ENCODE assay signal across 13 cellular contexts in the genomic region with DNA sequence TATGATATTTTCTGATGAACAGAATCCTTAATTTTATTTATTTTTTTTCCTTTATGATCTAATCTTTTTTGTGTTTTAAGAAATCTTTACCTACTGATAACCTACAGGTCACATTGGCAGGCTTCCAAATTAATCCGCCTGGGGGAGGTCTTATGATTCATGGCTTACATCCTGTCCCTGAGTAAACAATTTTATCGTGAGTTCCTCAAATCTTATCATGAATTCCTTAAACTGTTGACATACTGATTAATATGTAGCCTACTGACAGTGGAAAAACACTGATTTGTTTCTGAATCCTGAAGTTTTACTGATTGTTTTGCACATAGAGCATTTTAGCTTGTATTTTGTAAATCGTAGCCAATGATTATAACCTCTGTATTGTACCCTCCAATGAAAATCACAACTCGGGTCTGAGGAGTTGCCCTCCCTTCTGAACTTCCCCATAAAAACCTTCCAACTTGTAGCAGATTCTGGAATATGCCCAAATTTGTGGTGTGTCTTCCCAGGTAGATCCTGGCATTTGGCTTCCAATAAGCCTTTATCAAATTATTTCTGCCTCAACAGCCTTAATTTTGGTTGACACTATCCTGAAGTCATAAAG.
DNase-seq lines count a peak whose midpoint lies in the region; ATAC-seq and TF ChIP-seq lines count a peak whose summit lies in the region.
"Had no signal": no experiment of that assay in that cellular context is flagged by ENCODE, and none has a peak within 500 bp of the region (broad histone marks: within the 10 kb centered on the region; RNA-seq: fewer than 3 reads in every experiment).

No MANE protein-coding gene starts in this region.

- CTCF ChIA-PET in RWPE1 (lab: Yijun Ruan, JAX), result interaction anchor here (0.6 kb wide), 1 partner anchor 1224 kb away, joined by 3 read pairs; no protein-coding TSS in a partner anchor

- H3K4me1 Mint-ChIP-seq in progenitor cell of endocrine pancreas (ENCODE audit: low read depth), result peaks cover 9% of the 10 kb centered on the region
- no peaks in the 10 kb centered on the region for H3K4me1 Mint-ChIP-seq in activated T-cell treated with anti-CD3 and anti-CD28 coated beads, Interleukin-2, amount 50 U/mL, for 72 hours (ENCODE audit: low read depth)

- peaks cover 69% of the 10 kb centered on the region for H3K36me3 Mint-ChIP-seq in progenitor cell of endocrine pancreas (ENCODE audit: insufficient read depth)
- H3K36me3 Mint-ChIP-seq in activated T-cell treated with anti-CD3 and anti-CD28 coated beads, Interleukin-2, amount 50 U/mL, for 72 hours (ENCODE audit: insufficient read depth in 2 of 2), result no peaks in the 10 kb centered on the region

- POLR2A ChIA-PET in RWPE1 (lab: Yijun Ruan, JAX; ENCODE audit: low non-redundant PET), result no interaction called here

- peaks cover 33% of the 10 kb centered on the region for H3K9me3 Mint-ChIP-seq in progenitor cell of endocrine pancreas (ENCODE audit: low read depth)
- H3K9me3 Mint-ChIP-seq in activated T-cell treated with anti-CD3 and anti-CD28 coated beads, Interleukin-2, amount 50 U/mL, for 72 hours, result no peaks in the 10 kb centered on the region

- no peak overlapping the region for H3K4me3 ChIP-seq in fibroblast of pulmonary artery (replicated peaks; ENCODE audit: low read depth, low read length)
- H3K4me3 ChIP-seq: suprapubic skin had no signal

- ATAC-seq in activated T-cell treated with anti-CD3 and anti-CD28 coated beads, Interleukin-2, amount 50 U/mL, for 72 hours (replicated peaks in 1 of 2), result no peak
- no peak for ATAC-seq in GM21526 (IDR thresholded peaks at IDR 0.05; ENCODE audit: low FRiP score, unreplicated experiment)
- ATAC-seq: activated CD4-positive, CD25-positive, alpha-beta regulatory T cell treated with anti-CD3 and anti-CD28 coated beads, Interleukin-2, amount 50 U/mL, for 24 hours; sciatic nerve had no signal

- H3K27me3 Mint-ChIP-seq in progenitor cell of endocrine pancreas, result no peaks in the 10 kb centered on the region
- no peaks in the 10 kb centered on the region for H3K27me3 Mint-ChIP-seq in activated T-cell treated with anti-CD3 and anti-CD28 coated beads, Interleukin-2, amount 50 U/mL, for 72 hours (ENCODE audit: low read depth)

- no peak overlapping the region for H3K4me3 Mint-ChIP-seq in progenitor cell of endocrine pancreas (ENCODE audit: low read depth)
- H3K4me3 Mint-ChIP-seq in activated T-cell treated with anti-CD3 and anti-CD28 coated beads, Interleukin-2, amount 50 U/mL, for 72 hours, result no peak overlapping the region

- no peak overlapping the region for H3K27ac ChIP-seq in RWPE1
- H3K27ac ChIP-seq: suprapubic skin had no signal

- DNase-seq in ELR (ENCODE audit: low read depth) (peak; percentile 24), RWPE1 (ENCODE audit: low spot score) (peak; percentile 47), fibroblast of pulmonary artery (ENCODE audit: low read depth) (peak; percentile 82), progenitor cell of endocrine pancreas (ENCODE audit: low spot score, unreplicated experiment) (no peak), GDM1 (lab: John Stamatoyannopoulos, UW) (no peak), NCI-H526 (lab: John Stamatoyannopoulos, UW) (no peak)
- DNase-seq in activated T-cell treated with anti-CD3 and anti-CD28 coated beads, Interleukin-2, amount 50 U/mL, for 72 hours, result no peak
- DNase-seq: MV-4-11, NCI-H510A had no signal

- H3K27ac Mint-ChIP-seq in progenitor cell of endocrine pancreas, result peak overlapping the region; percentile 85
- no peak overlapping the region for H3K27ac Mint-ChIP-seq in activated T-cell treated with anti-CD3 and anti-CD28 coated beads, Interleukin-2, amount 50 U/mL, for 72 hours

- TF ChIP-seq CTCF in RWPE1 (conservative IDR thresholded peaks at IDR 0.05; ENCODE audit: low read depth) (no peak), fibroblast of pulmonary artery (IDR thresholded peaks at IDR 0.05; ENCODE audit: low read length, missing control alignments) (no peak), progenitor cell of endocrine pancreas (IDR thresholded peaks at IDR 0.05; ENCODE audit: unreplicated experiment) (no peak)

Comparison
In these comparisons a context has a peak if more than half of its experiments do, and no peak if none do; other contexts are left out.
1. DNase-seq: peak in ELR (single experiment), RWPE1 (single experiment) and fibroblast of pulmonary artery (single experiment); none in progenitor cell of endocrine pancreas (single experiment), activated T-cell treated with anti-CD3 and anti-CD28 coated beads, Interleukin-2, amount 50 U/mL, for 72 hours (0 of 2), GDM1 (single experiment) and NCI-H526 (0 of 2).